Comparison of ENCODE assay signal across 26 cellular contexts in genomic region chr1:30512253-30512921, GRCh38.
DNase-seq lines count a peak whose midpoint lies in the region; ATAC-seq, FAIRE-seq and TF ChIP-seq lines count a peak whose summit lies in the region.
"Had no signal": no experiment of that assay in that cellular context is flagged by ENCODE, and none has a peak within 500 bp of the region (broad histone marks: within the 10 kb centered on the region; RNA-seq: fewer than 3 reads in every experiment).

No MANE protein-coding gene starts in this region.

- H4K20me1 ChIP-seq in astrocyte (ENCODE audit: insufficient read depth, low read length) (no peaks in the 10 kb centered on the region), keratinocyte (ENCODE audit: control insufficient read depth, extremely low read depth, insufficient read depth, low read length) (no peaks in the 10 kb centered on the region)

- peak overlapping the region; percentile 68 for H3K4me2 ChIP-seq in astrocyte (ENCODE audit: low read length)
- peak overlapping the region; percentile 46 for H3K4me2 ChIP-seq in keratinocyte (ENCODE audit: control insufficient read depth, extremely low read depth, insufficient read depth, low read depth, low read length)
- H3K4me2 ChIP-seq: BLaER1 treated with 17β-estradiol and CSF1 and Interleukin-3, amounts not matched to agents 10 nM and 100 nM had no signal

- FAIRE-seq in astrocyte (lab: Jason Lieb, UNC) (no peak), keratinocyte (lab: Jason Lieb, UNC) (peak; percentile 23)
- FAIRE-seq: GM12892, islet of Langerhans had no signal

- H3K4me1 Mint-ChIP-seq in activated CD8-positive, alpha-beta memory T cell treated with anti-CD3 and anti-CD28 coated beads, Interleukin-2, amount 10 ng/mL, durations not matched to agents 7 days and 5 days: no peaks in the 10 kb centered on the region
- H3K4me1 Mint-ChIP-seq in astrocyte (ENCODE audit: low read depth, unreplicated experiment): peaks cover 9% of the 10 kb centered on the region
- H3K4me1 Mint-ChIP-seq in naive thymus-derived CD8-positive, alpha-beta T cell: no peaks in the 10 kb centered on the region
- H3K4me1 Mint-ChIP-seq: activated B cell treated with CpG ODN at 0.5 μM for 24 hours; activated naive CD8-positive, alpha-beta T cell treated with anti-CD3 and anti-CD28 coated beads, Interleukin-2, amount 10 ng/mL, durations not matched to agents 7 days and 5 days; naive B cell; T-helper 17 cell had no signal

- ATAC-seq in activated CD8-positive, alpha-beta memory T cell treated with anti-CD3 and anti-CD28 coated beads, Interleukin-2, amount 10 ng/mL, durations not matched to agents 7 days and 5 days: no peak
- ATAC-seq in naive thymus-derived CD8-positive, alpha-beta T cell: no peak
- no peak for ATAC-seq in HG02610 (IDR thresholded peaks at IDR 0.05; ENCODE audit: unreplicated experiment)
- ATAC-seq: activated CD8-positive, alpha-beta T cell treated with anti-CD3 and anti-CD28 coated beads for 36 hours; esophagus mucosa; T-helper 17 cell had no signal

- H3K27ac Mint-ChIP-seq in activated CD8-positive, alpha-beta memory T cell treated with anti-CD3 and anti-CD28 coated beads, Interleukin-2, amount 10 ng/mL, durations not matched to agents 7 days and 5 days: no peak overlapping the region
- peak overlapping the region; percentile 85 for H3K27ac Mint-ChIP-seq in astrocyte (ENCODE audit: unreplicated experiment)
- H3K27ac Mint-ChIP-seq in naive thymus-derived CD8-positive, alpha-beta T cell: peak overlapping the region in 1 of 10 donors; percentile 77
- H3K27ac Mint-ChIP-seq: activated B cell treated with CpG ODN at 0.5 μM for 24 hours; activated CD8-positive, alpha-beta T cell treated with anti-CD3 and anti-CD28 coated beads for 36 hours; activated naive CD8-positive, alpha-beta T cell treated with anti-CD3 and anti-CD28 coated beads, Interleukin-2, amount 10 ng/mL, durations not matched to agents 7 days and 5 days; activated T-helper 1 cell treated with anti-CD3 and anti-CD28 coated beads, Interleukin-12 subunit alpha, Interleukin-12 subunit beta, Interleukin-2, Interleukin-4 antibody, amounts not matched to agents 30 ng/mL and 10 ng/mL and 1 ng/mL, durations not matched to agents 14 hours and 24 hours and 36 hours; naive B cell; T-helper 17 cell had no signal

- no peaks in the 10 kb centered on the region for H3K27me3 Mint-ChIP-seq in activated CD8-positive, alpha-beta memory T cell treated with anti-CD3 and anti-CD28 coated beads, Interleukin-2, amount 10 ng/mL, durations not matched to agents 7 days and 5 days
- H3K27me3 Mint-ChIP-seq in astrocyte (ENCODE audit: low read depth, unreplicated experiment): peaks cover 20% of the 10 kb centered on the region
- H3K27me3 Mint-ChIP-seq in naive thymus-derived CD8-positive, alpha-beta T cell: peaks cover 5 to 45% (median 40%) of the 10 kb centered on the region in 5 donors

- no peaks in the 10 kb centered on the region for H3K27me3 ChIP-seq in astrocyte (ENCODE audit: insufficient read depth, low read length)
- H3K27me3 ChIP-seq in keratinocyte (ENCODE audit: control insufficient read depth, extremely low read depth, insufficient read depth, low read length): no peaks in the 10 kb centered on the region
- H3K27me3 ChIP-seq: BLaER1 treated with 17β-estradiol and CSF1 and Interleukin-3, amounts not matched to agents 10 nM and 100 nM had no signal

- no peaks in the 10 kb centered on the region for H3K36me3 Mint-ChIP-seq in activated CD8-positive, alpha-beta memory T cell treated with anti-CD3 and anti-CD28 coated beads, Interleukin-2, amount 10 ng/mL, durations not matched to agents 7 days and 5 days
- H3K36me3 Mint-ChIP-seq in astrocyte (ENCODE audit: low read depth, unreplicated experiment): no peaks in the 10 kb centered on the region
- H3K36me3 Mint-ChIP-seq in naive thymus-derived CD8-positive, alpha-beta T cell: peaks cover 0 to 5% (median 0%) of the 10 kb centered on the region in 3 donors
- H3K36me3 Mint-ChIP-seq: activated naive CD8-positive, alpha-beta T cell treated with anti-CD3 and anti-CD28 coated beads, Interleukin-2, amount 10 ng/mL, durations not matched to agents 7 days and 5 days had no signal

- H2AFZ ChIP-seq in astrocyte (ENCODE audit: low read depth, low read length) (peak overlapping the region; percentile 77), keratinocyte (ENCODE audit: control insufficient read depth, low read length) (peak overlapping the region; percentile 38)

- H3K36me3 ChIP-seq in astrocyte (ENCODE audit: insufficient read depth, low read length): no peaks in the 10 kb centered on the region
- H3K36me3 ChIP-seq in keratinocyte (ENCODE audit: control insufficient read depth in 2 of 2, extremely low read depth in 1 of 2, insufficient read depth in 2 of 2, low read length in 2 of 2): no peaks in the 10 kb centered on the region
- H3K36me3 ChIP-seq: BLaER1 treated with 17β-estradiol and CSF1 and Interleukin-3, amounts not matched to agents 10 nM and 100 nM; HAP-1 had no signal

- no peaks in the 10 kb centered on the region for H3K9me1 ChIP-seq in keratinocyte (ENCODE audit: control insufficient read depth, extremely low read depth, insufficient read depth, low read length)

- no peak overlapping the region for H3K4me3 Mint-ChIP-seq in activated CD8-positive, alpha-beta memory T cell treated with anti-CD3 and anti-CD28 coated beads, Interleukin-2, amount 10 ng/mL, durations not matched to agents 7 days and 5 days
- H3K4me3 Mint-ChIP-seq in astrocyte (ENCODE audit: unreplicated experiment): no peak overlapping the region
- no peak overlapping the region for H3K4me3 Mint-ChIP-seq in naive thymus-derived CD8-positive, alpha-beta T cell
- H3K4me3 Mint-ChIP-seq: activated B cell treated with CpG ODN at 0.5 μM for 24 hours; activated CD8-positive, alpha-beta T cell treated with anti-CD3 and anti-CD28 coated beads for 36 hours; activated naive CD8-positive, alpha-beta T cell treated with anti-CD3 and anti-CD28 coated beads, Interleukin-2, amount 10 ng/mL, durations not matched to agents 7 days and 5 days; activated T-helper 1 cell treated with anti-CD3 and anti-CD28 coated beads, Interleukin-12 subunit alpha, Interleukin-12 subunit beta, Interleukin-2, Interleukin-4 antibody, amounts not matched to agents 30 ng/mL and 10 ng/mL and 1 ng/mL, durations not matched to agents 14 hours and 24 hours and 36 hours; naive B cell; T-helper 17 cell had no signal

- H3K4me3 ChIP-seq in astrocyte (ENCODE audit: insufficient read depth, low read depth, low read length) (no peak overlapping the region), keratinocyte (ENCODE audit: control insufficient read depth in 2 of 3, extremely low read depth in 1 of 3, insufficient read depth in 2 of 3, low read depth in 1 of 3, low read length in 3 of 3) (no peak overlapping the region)
- H3K4me3 ChIP-seq: BLaER1 treated with 17β-estradiol and CSF1 and Interleukin-3, amounts not matched to agents 10 nM and 100 nM; HAP-1 had no signal

- dilution Hi-C loops in keratinocyte (cut with MboI; ENCODE audit: extremely low pct_ligation_motif_present, low sequenced_read_pairs): no loop called here

- H3K79me2 ChIP-seq in astrocyte (ENCODE audit: insufficient read depth, low read length): no peaks in the 10 kb centered on the region
- no peaks in the 10 kb centered on the region for H3K79me2 ChIP-seq in keratinocyte (ENCODE audit: control insufficient read depth, insufficient read depth, low read length)

- H3K9ac ChIP-seq in astrocyte (ENCODE audit: low read length) (peak overlapping the region; percentile 26), keratinocyte (ENCODE audit: control insufficient read depth, extremely low read depth, insufficient read depth, low read length) (no peak overlapping the region)
- H3K9ac ChIP-seq: BLaER1 treated with 17β-estradiol and CSF1 and Interleukin-3, amounts not matched to agents 10 nM and 100 nM had no signal

- H3K9me3 Mint-ChIP-seq in activated CD8-positive, alpha-beta memory T cell treated with anti-CD3 and anti-CD28 coated beads, Interleukin-2, amount 10 ng/mL, durations not matched to agents 7 days and 5 days (ENCODE audit: low read depth): no peaks in the 10 kb centered on the region
- no peaks in the 10 kb centered on the region for H3K9me3 Mint-ChIP-seq in astrocyte (ENCODE audit: unreplicated experiment)
- peaks cover 0 to 4% (median 0%) of the 10 kb centered on the region in 9 donors for H3K9me3 Mint-ChIP-seq in naive thymus-derived CD8-positive, alpha-beta T cell
- H3K9me3 Mint-ChIP-seq: activated B cell treated with CpG ODN at 0.5 μM for 24 hours; activated naive CD8-positive, alpha-beta T cell treated with anti-CD3 and anti-CD28 coated beads, Interleukin-2, amount 10 ng/mL, durations not matched to agents 7 days and 5 days; activated T-helper 1 cell treated with anti-CD3 and anti-CD28 coated beads, Interleukin-12 subunit alpha, Interleukin-12 subunit beta, Interleukin-2, Interleukin-4 antibody, amounts not matched to agents 30 ng/mL and 10 ng/mL and 1 ng/mL, durations not matched to agents 14 hours and 24 hours and 36 hours had no signal

- TF ChIP-seq CTCF in astrocyte (IDR thresholded peaks at IDR 0.05; ENCODE audit: insufficient read depth, low read depth, low read length): no peak
- no peak for TF ChIP-seq CTCF in keratinocyte (optimal IDR thresholded peaks at IDR 0.05 in 1 of 3, IDR thresholded peaks at IDR 0.05 in 1 of 3, conservative IDR thresholded peaks at IDR 0.05 in 1 of 3; ENCODE audit: extremely low read depth in 1 of 3, insufficient read depth in 2 of 3, low read length in 3 of 3)

- DNase-seq in activated CD8-positive, alpha-beta memory T cell treated with anti-CD3 and anti-CD28 coated beads, Interleukin-2, amount 10 ng/mL, durations not matched to agents 7 days and 5 days: peak; percentile 32
- DNase-seq in activated CD8-positive, alpha-beta memory T cell treated with anti-CD3 and anti-CD28 coated beads, Interleukin-2, amount 50 U/mL, for 4 hours: no peak
- DNase-seq in astrocyte (ENCODE audit: low read depth): no peak
- DNase-seq in keratinocyte (ENCODE audit: low read depth, low spot score): no peak
- DNase-seq in naive thymus-derived CD8-positive, alpha-beta T cell: no peak
- DNase-seq in activated effector memory CD4-positive, alpha-beta T cell treated with Interleukin-2 at 50 U/mL for 16 hours: no peak
- DNase-seq in HCEC 1CT: no peak
- DNase-seq: 8988T; activated B cell treated with CpG ODN at 0.5 μM for 24 hours; activated CD8-positive, alpha-beta T cell treated with anti-CD3 and anti-CD28 coated beads for 36 hours; activated naive CD8-positive, alpha-beta T cell treated with anti-CD3 and anti-CD28 coated beads, Interleukin-2, amount 10 ng/mL, durations not matched to agents 7 days and 5 days; DMS 273 treated with DMSO at 0.1 percent for 48 hours; KBM-7; naive B cell; NCI-H1048; NCI-H524 treated with DMSO at 0.1 percent for 48 hours; SHP77; stimulated activated CD4-positive, alpha-beta T cell treated with anti-CD3 and anti-CD28 coated beads, Interleukin-4, amount 100 ng/mL, for 4 hours; T-helper 17 cell had no signal

- CTCF ChIA-PET in activated CD8-positive, alpha-beta memory T cell treated with anti-CD3 and anti-CD28 coated beads, Interleukin-2, amount 10 ng/mL, durations not matched to agents 7 days and 5 days (lab: Charles Lee): no interaction called here

- H3K4me1 ChIP-seq in astrocyte (ENCODE audit: insufficient read depth, low read length) (peaks cover 15% of the 10 kb centered on the region), keratinocyte (ENCODE audit: control insufficient read depth, extremely low read depth, insufficient read depth, low read length) (peaks cover 17% of the 10 kb centered on the region)
- H3K4me1 ChIP-seq: BLaER1 treated with 17β-estradiol and CSF1 and Interleukin-3, amounts not matched to agents 10 nM and 100 nM; HAP-1 had no signal

- H3K9me3 ChIP-seq in astrocyte (ENCODE audit: insufficient read depth, low read depth, low read length) (no peaks in the 10 kb centered on the region), keratinocyte (ENCODE audit: control insufficient read depth, low read depth, low read length) (no peaks in the 10 kb centered on the region)
- H3K9me3 ChIP-seq: BLaER1 treated with 17β-estradiol and CSF1 and Interleukin-3, amounts not matched to agents 10 nM and 100 nM; HAP-1 had no signal

- POLR2A ChIA-PET in naive thymus-derived CD8-positive, alpha-beta T cell (lab: Charles Lee): no interaction called here

- H3K27ac ChIP-seq in astrocyte (ENCODE audit: low read depth, low read length): peak overlapping the region; percentile 55
- H3K27ac ChIP-seq in keratinocyte (ENCODE audit: control insufficient read depth, insufficient read depth, low read length): no peak overlapping the region
- H3K27ac ChIP-seq: BLaER1 treated with 17β-estradiol and CSF1 and Interleukin-3, amounts not matched to agents 10 nM and 100 nM had no signal
